26 cellular contexts compared by ENCODE assay signal in genomic region chr7:47366211-47366610, GRCh38.
"Had no signal": no experiment of that assay in that cellular context is flagged by ENCODE, and none has a peak within 500 bp of the region (broad histone marks: within the 10 kb centered on the region; RNA-seq: fewer than 3 reads in every experiment).

No MANE protein-coding gene starts in this region.

- DNase-seq: activated CD8-positive, alpha-beta memory T cell treated with anti-CD3 and anti-CD28 coated beads for 24 hours; activated CD8-positive, alpha-beta memory T cell treated with anti-CD3 and anti-CD28 coated beads, Interleukin-2, amount 50 U/mL, for 4 hours; activated naive CD4-positive, alpha-beta T cell; activated T-cell treated with anti-CD3 and anti-CD28 coated beads, Interleukin-2, amount 50 U/mL, for 24 hours; adrenal gland; brain microvascular endothelial cell; central memory CD4-positive, alpha-beta T cell; dermis blood vessel endothelial cell; effector CD8-positive, alpha-beta T cell; foreskin melanocyte; hypothalamus; left ventricle myocardium superior; mammary epithelial cell; natural killer cell; nucleus accumbens; right lobe of liver; stimulated activated CD4-positive, alpha-beta T cell treated with anti-CD3 and anti-CD28 coated beads, Interleukin-15, amount 100 ng/mL, for 24 hours; stimulated activated CD8-positive, alpha-beta memory T cell treated with anti-CD3 and anti-CD28 coated beads, Interleukin-4, amount 100 ng/mL, for 48 hours; stimulated activated naive B cell treated with anti-CD40 and anti-IgM and Interleukin-4, amounts not matched to agents 10 μg/mL and 1 μg/mL and 100 μg/mL, for 72 hours; T-helper 9 cell; transverse colon had no signal

- H3K9me3 ChIP-seq: adrenal gland, ascending aorta, right lobe of liver, transverse colon, vagina had no signal

- ATAC-seq: esophagus mucosa; left ventricle myocardium superior; natural killer cell; right lobe of liver; stimulated activated naive B cell treated with anti-CD40 and anti-IgM and Interleukin-4, amounts not matched to agents 10 μg/mL and 1 μg/mL and 100 μg/mL, for 72 hours; WTC11 had no signal

- H3K4me3 ChIP-seq: adrenal gland, ascending aorta, right lobe of liver, smooth muscle cell, transverse colon, vagina had no signal

- H3K27me3 ChIP-seq: adrenal gland, ascending aorta, brain microvascular endothelial cell, right lobe of liver, transverse colon, vagina had no signal

- H3K4me1 ChIP-seq: adrenal gland, ascending aorta, right lobe of liver, vagina had no signal

- H3K27ac ChIP-seq: adrenal gland, ascending aorta, brain microvascular endothelial cell, right lobe of liver, transverse colon, vagina had no signal
